In genomic region chr11:10349281-10349665, GRCh38 we compare ENCODE assay signal across 18 cellular contexts.
"Had no signal": no experiment of that assay in that cellular context is flagged by ENCODE, and none has a peak within 500 bp of the region (broad histone marks: within the 10 kb centered on the region; RNA-seq: fewer than 3 reads in every experiment).

No MANE protein-coding gene starts in this region.

- H3K9me3 Mint-ChIP-seq: activated CD4-positive, alpha-beta memory T cell treated with anti-CD3 and anti-CD28 coated beads, Interleukin-2, amount 10 ng/mL, durations not matched to agents 7 days and 5 days; activated naive CD8-positive, alpha-beta T cell treated with anti-CD3 and anti-CD28 coated beads, Interleukin-2, amount 10 ng/mL, durations not matched to agents 7 days and 5 days; activated T-cell treated with anti-CD3 and anti-CD28 coated beads, Interleukin-2, amount 50 U/mL, for 72 hours; central memory CD8-positive, alpha-beta T cell; mesothelial cell of epicardium; stimulated activated memory B cell treated with anti-CD40 and anti-IgM and Interleukin-4, amounts not matched to agents 10 μg/mL and 1 μg/mL and 100 μg/mL, for 72 hours; type B pancreatic cell had no signal

- H3K79me2 ChIP-seq: parathyroid adenoma had no signal

- ATAC-seq: activated T-cell treated with anti-CD3 and anti-CD28 coated beads, Interleukin-2, amount 50 U/mL, for 72 hours; stimulated activated memory B cell treated with anti-CD40 and anti-IgM and Interleukin-4, amounts not matched to agents 10 μg/mL and 1 μg/mL and 100 μg/mL, for 72 hours had no signal

- H3K9me3 ChIP-seq: heart left ventricle had no signal

- H3K27ac Mint-ChIP-seq: activated CD4-positive, alpha-beta memory T cell treated with anti-CD3 and anti-CD28 coated beads, Interleukin-2, amount 10 ng/mL, durations not matched to agents 7 days and 5 days; activated naive CD8-positive, alpha-beta T cell treated with anti-CD3 and anti-CD28 coated beads, Interleukin-2, amount 10 ng/mL, durations not matched to agents 7 days and 5 days; activated T-cell treated with anti-CD3 and anti-CD28 coated beads, Interleukin-2, amount 50 U/mL, for 72 hours; mesothelial cell of epicardium; stimulated activated memory B cell treated with anti-CD40 and anti-IgM and Interleukin-4, amounts not matched to agents 10 μg/mL and 1 μg/mL and 100 μg/mL, for 72 hours; type B pancreatic cell had no signal

- H3K4me3 Mint-ChIP-seq: activated CD4-positive, alpha-beta memory T cell treated with anti-CD3 and anti-CD28 coated beads, Interleukin-2, amount 10 ng/mL, durations not matched to agents 7 days and 5 days; activated naive CD8-positive, alpha-beta T cell treated with anti-CD3 and anti-CD28 coated beads, Interleukin-2, amount 10 ng/mL, durations not matched to agents 7 days and 5 days; activated T-cell treated with anti-CD3 and anti-CD28 coated beads, Interleukin-2, amount 50 U/mL, for 72 hours; central memory CD8-positive, alpha-beta T cell; mesothelial cell of epicardium; stimulated activated memory B cell treated with anti-CD40 and anti-IgM and Interleukin-4, amounts not matched to agents 10 μg/mL and 1 μg/mL and 100 μg/mL, for 72 hours; type B pancreatic cell had no signal

- H3K27ac ChIP-seq: heart left ventricle, parathyroid adenoma, VCaP had no signal

- H3K4me3 ChIP-seq: heart left ventricle had no signal

- H3K36me3 ChIP-seq: heart left ventricle had no signal

- H3K27me3 ChIP-seq: heart left ventricle had no signal

- H3K9ac ChIP-seq: parathyroid adenoma had no signal

- H3K4me1 Mint-ChIP-seq: activated CD4-positive, alpha-beta memory T cell treated with anti-CD3 and anti-CD28 coated beads, Interleukin-2, amount 10 ng/mL, durations not matched to agents 7 days and 5 days; activated naive CD8-positive, alpha-beta T cell treated with anti-CD3 and anti-CD28 coated beads, Interleukin-2, amount 10 ng/mL, durations not matched to agents 7 days and 5 days; central memory CD8-positive, alpha-beta T cell had no signal

- FAIRE-seq: frontal cortex, keratinocyte, small intestine had no signal

- DNase-seq: activated CD4-positive, alpha-beta memory T cell treated with anti-CD3 and anti-CD28 coated beads, Interleukin-2, amount 10 ng/mL, durations not matched to agents 7 days and 5 days; activated naive CD8-positive, alpha-beta T cell treated with anti-CD3 and anti-CD28 coated beads, Interleukin-2, amount 10 ng/mL, durations not matched to agents 7 days and 5 days; activated T-cell treated with anti-CD3 and anti-CD28 coated beads, Interleukin-2, amount 50 U/mL, for 72 hours; cortex of kidney; effector CD8-positive, alpha-beta T cell; heart left ventricle; retina; small intestine; substantia nigra; T-helper 1 cell had no signal

- H3K36me3 Mint-ChIP-seq: activated naive CD8-positive, alpha-beta T cell treated with anti-CD3 and anti-CD28 coated beads, Interleukin-2, amount 10 ng/mL, durations not matched to agents 7 days and 5 days; mesothelial cell of epicardium; stimulated activated memory B cell treated with anti-CD40 and anti-IgM and Interleukin-4, amounts not matched to agents 10 μg/mL and 1 μg/mL and 100 μg/mL, for 72 hours; type B pancreatic cell had no signal
